ENCODE assay signal across 4 cellular contexts in the genomic region with DNA sequence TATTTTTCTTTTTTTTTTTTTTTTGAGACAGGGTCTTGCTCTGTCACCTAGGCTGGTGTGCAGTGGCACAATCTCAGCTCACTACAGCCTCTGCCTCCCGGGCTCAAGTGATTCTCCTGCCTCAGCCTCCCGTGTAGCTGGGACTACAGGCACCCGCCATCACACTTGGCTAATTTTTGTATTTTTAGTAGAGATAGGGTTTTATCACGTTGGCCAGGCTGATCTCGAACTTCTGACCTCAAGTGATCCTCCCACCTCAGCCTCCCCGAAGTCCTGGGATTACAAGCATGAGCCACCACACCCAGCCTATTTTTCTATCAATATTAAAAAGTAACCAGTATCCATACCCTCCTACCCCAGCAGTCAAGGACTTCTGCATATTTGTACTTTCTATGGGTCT. TPM values are rescaled to one million over a fixed set of nuclear protein-coding genes. Genes with fewer than 3 reads are reported as not detected.
"Had no signal": no experiment of that assay in that cellular context is flagged by ENCODE, and none has a peak within 500 bp of the region (broad histone marks: within the 10 kb centered on the region; RNA-seq: fewer than 3 reads in every experiment).

No MANE protein-coding gene starts in this region.

RNA-seq across cellular contexts. Expression of a gene that starts 15.6 kb away (rescaled TPM):
- total RNA-seq: astrocyte, bronchial epithelial cell, chondrocyte had no signal

RNA-seq across cellular contexts. Expression of a gene that starts 22.6 kb away (rescaled TPM):
- total RNA-seq: activated naive CD8-positive, alpha-beta T cell treated with anti-CD3 and anti-CD28 coated beads, Interleukin-2, amount 10 ng/mL, durations not matched to agents 7 days and 5 days had no signal
